ENCODE assay signal across 12 cellular contexts in the genomic region with DNA sequence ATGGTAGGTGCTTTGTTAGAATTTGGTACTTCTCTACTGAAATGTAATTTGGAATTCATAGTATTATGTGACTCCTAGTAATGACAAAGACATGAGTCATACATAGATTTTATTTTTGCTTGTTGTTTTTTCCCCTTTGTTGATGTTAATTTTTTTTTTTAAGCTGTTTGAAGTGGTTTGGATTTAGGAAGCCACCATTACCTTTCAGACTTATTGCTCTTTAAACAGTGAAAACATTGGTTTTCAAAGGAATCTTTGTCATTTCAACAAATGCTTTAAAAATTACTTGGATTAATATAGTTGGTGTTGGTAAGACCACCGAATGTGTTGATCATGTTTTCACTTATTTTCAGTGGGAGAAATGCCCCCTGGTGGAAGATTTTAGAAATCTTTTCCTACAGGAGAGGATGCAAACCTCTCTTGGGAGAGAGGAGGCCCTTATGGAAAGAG.
A peak's percentile ranks its signal among the peaks of the same experiment; 100 is the strongest.
DNase-seq lines count a peak whose midpoint lies in the region; ATAC-seq, FAIRE-seq and TF ChIP-seq lines count a peak whose summit lies in the region.
"Had no signal": no experiment of that assay in that cellular context is flagged by ENCODE, and none has a peak within 500 bp of the region (broad histone marks: within the 10 kb centered on the region; RNA-seq: fewer than 3 reads in every experiment).

No MANE protein-coding gene starts in this region.

- no peak overlapping the region for H3K4me3 ChIP-seq in fibroblast of the aortic adventitia (ENCODE audit: low read depth, low read length)
- H3K4me3 ChIP-seq: psoas muscle had no signal

- H3K27ac ChIP-seq in substantia nigra (ENCODE audit: low read depth, low read length, poor library complexity, severe bottlenecking) = no peak overlapping the region
- H3K27ac ChIP-seq: psoas muscle had no signal

- no peak for ATAC-seq in GM21723 (IDR thresholded peaks at IDR 0.05; ENCODE audit: unreplicated experiment)
- ATAC-seq: psoas muscle, T-cell had no signal

- peak; percentile 49 for TF ChIP-seq CTCF in fibroblast of the aortic adventitia (IDR thresholded peaks at IDR 0.05; ENCODE audit: insufficient read depth, low read length)

- DNase-seq in RCC 7860 (ENCODE audit: low spot score) (no peak), fibroblast of the aortic adventitia (ENCODE audit: low read depth) (no peak), NCI-H187 (lab: John Stamatoyannopoulos, UW) (no peak), substantia nigra (lab: John Stamatoyannopoulos, UW) (no peak)
- DNase-seq in activated CD4-positive, alpha-beta T cell treated with anti-CD3 and anti-CD28 coated beads for 1 hour = no peak
- DNase-seq: hypothalamus; psoas muscle; stimulated activated naive CD4-positive, alpha-beta T cell; T-cell had no signal

- FAIRE-seq in A204.1 (lab: Jason Lieb, UNC) = peak; percentile 88
- FAIRE-seq in G401.6 (lab: Jason Lieb, UNC) = peak; percentile 54
- FAIRE-seq in RCC 7860 (lab: Jason Lieb, UNC) = peak; percentile 74
